ENCODE assay signal across 32 cellular contexts in genomic region chr4:66229885-66230284, GRCh38.
"Had no signal": no experiment of that assay in that cellular context is flagged by ENCODE, and none has a peak within 500 bp of the region (broad histone marks: within the 10 kb centered on the region; RNA-seq: fewer than 3 reads in every experiment).

No MANE protein-coding gene starts in this region.

- H3K79me2 ChIP-seq: parathyroid adenoma had no signal

- H3K27me3 Mint-ChIP-seq: naive B cell; naive thymus-derived CD8-positive, alpha-beta T cell; natural killer cell treated with Interleukin-12 subunit alpha and Interleukin-12 subunit beta and Interleukin-15 and Interleukin-18, amount 100 ng/mL, for 72 hours; stimulated activated memory B cell treated with anti-CD40 and anti-IgM and Interleukin-4, amounts not matched to agents 10 μg/mL and 1 μg/mL and 100 μg/mL, for 72 hours; stimulated activated naive CD8-positive, alpha-beta T cell treated with anti-CD3 and anti-CD28 coated beads, Interleukin-15, amount 100 ng/mL, for 72 hours; type B pancreatic cell had no signal

- H2AFZ ChIP-seq: parathyroid adenoma had no signal

- DNase-seq: naive B cell; naive thymus-derived CD8-positive, alpha-beta T cell; nephron progenitor cell; nucleus accumbens; ovary; right cardiac atrium; spleen; stimulated activated CD4-positive, alpha-beta T cell treated with anti-CD3 and anti-CD28 coated beads, Interleukin-12 subunit alpha, Interleukin-12 subunit beta, amount 100 ng/mL, for 4 hours; stimulated activated CD4-positive, alpha-beta T cell treated with anti-CD3 and anti-CD28 coated beads, Interleukin-1b, Interleukin-23, amount 100 ng/mL, for 48 hours; stimulated activated CD4-positive, alpha-beta T cell treated with anti-CD3 and anti-CD28 coated beads, Interleukin-4, amount 100 ng/mL, for 1 hour; stimulated activated CD4-positive, alpha-beta T cell treated with anti-CD3 and anti-CD28 coated beads, Interleukin-4, amount 100 ng/mL, for 4 hours; stimulated activated CD8-positive, alpha-beta memory T cell treated with anti-CD3 and anti-CD28 coated beads, Interleukin-4, amount 100 ng/mL, for 48 hours; stimulated activated naive CD4-positive, alpha-beta T cell; stimulated activated naive CD8-positive, alpha-beta T cell treated with anti-CD3 and anti-CD28 coated beads, Interleukin-15, amount 100 ng/mL, for 72 hours; stimulated activated naive CD8-positive, alpha-beta T cell treated with anti-CD3 and anti-CD28 coated beads, Interleukin-15, Interleukin-2, amounts not matched to agents 100 U/mL and 50 U/mL, for 24 hours; substantia nigra; testis; tibial artery; transverse colon; upper lobe of right lung; uterus had no signal

- H3K27ac Mint-ChIP-seq: naive B cell; naive thymus-derived CD8-positive, alpha-beta T cell; natural killer cell treated with Interleukin-12 subunit alpha and Interleukin-12 subunit beta and Interleukin-15 and Interleukin-18, amount 100 ng/mL, for 72 hours; nephron progenitor cell; stimulated activated memory B cell treated with anti-CD40 and anti-IgM and Interleukin-4, amounts not matched to agents 10 μg/mL and 1 μg/mL and 100 μg/mL, for 72 hours; stimulated activated naive CD8-positive, alpha-beta T cell treated with anti-CD3 and anti-CD28 coated beads, Interleukin-15, amount 100 ng/mL, for 72 hours; type B pancreatic cell had no signal

- H3K4me2 ChIP-seq: smooth muscle cell had no signal

- H3K4me1 ChIP-seq: parathyroid adenoma, prostate gland, spleen, suprapubic skin, testis, tibial artery, transverse colon, upper lobe of right lung, uterus had no signal

- H3K36me3 ChIP-seq: neutrophil, ovary, prostate gland, spleen, suprapubic skin, tibial artery, transverse colon, upper lobe of right lung, uterus had no signal

- H3K9me3 Mint-ChIP-seq: nephron progenitor cell; neural crest cell; stimulated activated naive CD8-positive, alpha-beta T cell treated with anti-CD3 and anti-CD28 coated beads, Interleukin-15, amount 100 ng/mL, for 72 hours; type B pancreatic cell had no signal

- H3K4me3 ChIP-seq: ovary, prostate gland, skin epidermis, smooth muscle cell, spleen, suprapubic skin, testis, tibial artery, transverse colon, upper lobe of right lung, uterus had no signal

- H3K4me1 Mint-ChIP-seq: naive B cell; naive thymus-derived CD8-positive, alpha-beta T cell; nephron progenitor cell; neural crest cell; stimulated activated memory B cell treated with anti-CD40 and anti-IgM and Interleukin-4, amounts not matched to agents 10 μg/mL and 1 μg/mL and 100 μg/mL, for 72 hours; stimulated activated naive CD8-positive, alpha-beta T cell treated with anti-CD3 and anti-CD28 coated beads, Interleukin-15, amount 100 ng/mL, for 72 hours had no signal

- H3K9ac ChIP-seq: parathyroid adenoma had no signal

- H3K27ac ChIP-seq: neutrophil, ovary, parathyroid adenoma, prostate gland, skin epidermis, spleen, suprapubic skin, testis, tibial artery, transverse colon, upper lobe of right lung, uterus had no signal

- H3K9me3 ChIP-seq: neutrophil, ovary, prostate gland, suprapubic skin, testis, tibial artery, transverse colon, upper lobe of right lung, uterus had no signal

- ATAC-seq: naive thymus-derived CD8-positive, alpha-beta T cell; natural killer cell treated with Interleukin-12 subunit alpha and Interleukin-12 subunit beta and Interleukin-15 and Interleukin-18, amount 100 ng/mL, for 72 hours; right cardiac atrium; sciatic nerve; stimulated activated memory B cell treated with anti-CD40 and anti-IgM and Interleukin-4, amounts not matched to agents 10 μg/mL and 1 μg/mL and 100 μg/mL, for 72 hours; stimulated activated naive CD8-positive, alpha-beta T cell treated with anti-CD3 and anti-CD28 coated beads, Interleukin-15, amount 100 ng/mL, for 72 hours; stimulated activated naive CD8-positive, alpha-beta T cell treated with anti-CD3 and anti-CD28 coated beads, Interleukin-15, Interleukin-2, amounts not matched to agents 100 U/mL and 50 U/mL, for 24 hours; upper lobe of right lung had no signal

- H3K36me3 Mint-ChIP-seq: naive B cell; naive thymus-derived CD8-positive, alpha-beta T cell; stimulated activated memory B cell treated with anti-CD40 and anti-IgM and Interleukin-4, amounts not matched to agents 10 μg/mL and 1 μg/mL and 100 μg/mL, for 72 hours; type B pancreatic cell had no signal

- H3K27me3 ChIP-seq: neutrophil, ovary, spleen, suprapubic skin, testis, tibial artery, transverse colon, upper lobe of right lung, uterus had no signal

- H3K4me3 Mint-ChIP-seq: naive B cell; naive thymus-derived CD8-positive, alpha-beta T cell; natural killer cell treated with Interleukin-12 subunit alpha and Interleukin-12 subunit beta and Interleukin-15 and Interleukin-18, amount 100 ng/mL, for 72 hours; nephron progenitor cell; neural crest cell; stimulated activated memory B cell treated with anti-CD40 and anti-IgM and Interleukin-4, amounts not matched to agents 10 μg/mL and 1 μg/mL and 100 μg/mL, for 72 hours; stimulated activated naive CD8-positive, alpha-beta T cell treated with anti-CD3 and anti-CD28 coated beads, Interleukin-15, amount 100 ng/mL, for 72 hours; type B pancreatic cell had no signal
